21 cellular contexts compared by ENCODE assay signal in the genomic region with DNA sequence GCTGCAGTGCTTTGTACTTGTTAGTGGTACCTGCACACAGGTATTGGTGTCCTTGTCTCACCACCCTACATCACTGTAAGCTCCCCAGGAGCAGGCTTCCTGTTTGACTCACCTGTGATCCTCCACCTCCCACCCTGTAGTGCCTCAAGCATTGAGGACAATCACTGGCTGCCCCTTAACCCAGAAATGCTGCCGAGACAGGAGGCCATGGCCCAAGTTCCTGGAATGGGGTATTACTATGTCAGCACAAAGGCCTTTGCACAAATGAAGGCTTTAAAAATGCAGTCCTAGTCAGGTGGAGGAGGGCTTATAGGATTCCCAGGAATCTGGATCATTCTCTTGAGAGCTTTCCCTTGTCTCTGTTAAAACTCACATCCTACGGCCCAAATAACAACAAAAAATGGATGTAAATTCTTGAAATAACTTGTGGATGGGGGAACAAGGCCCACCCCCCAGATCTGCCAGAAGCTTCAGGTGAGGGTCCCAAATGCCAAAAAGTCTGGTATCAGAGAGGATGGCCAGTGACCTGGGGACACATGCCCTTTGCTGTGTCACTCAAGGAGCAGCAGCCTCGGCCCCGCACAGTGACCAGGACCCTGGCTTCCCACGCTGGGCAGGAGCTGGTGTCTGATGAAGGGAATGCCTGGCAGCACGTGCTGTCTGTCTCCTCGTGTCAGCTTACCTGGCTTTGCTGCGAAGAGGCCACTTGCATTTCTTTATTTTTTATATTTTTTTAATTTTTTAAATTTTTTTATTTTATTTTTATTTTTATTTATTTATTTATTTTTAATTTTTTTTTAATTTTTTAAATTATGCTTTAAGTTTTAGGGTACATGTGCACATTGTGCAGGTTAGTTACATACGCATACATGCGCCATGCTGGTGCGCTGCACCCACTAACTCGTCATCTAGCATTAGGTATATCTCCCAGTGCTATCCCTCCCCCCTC. TPM values are rescaled to one million over a fixed set of nuclear protein-coding genes. Genes with fewer than 3 reads are reported as not detected.
"Had no signal": no experiment of that assay in that cellular context is flagged by ENCODE, and none has a peak within 500 bp of the region (broad histone marks: within the 10 kb centered on the region; RNA-seq: fewer than 3 reads in every experiment).

No MANE protein-coding gene starts in this region.

- ATAC-seq: HepG2 had no signal

- H3K9ac ChIP-seq: SK-N-SH had no signal

- DNase-seq: IMR-90, Karpas-422, KG1, MM.1S, NCI-H1092 treated with DMSO at 0.1 percent for 48 hours, NCI-H1436, NCI-H1694, NCI-H187 treated with DMSO at 0.1 percent for 48 hours, NCI-H2029 treated with DMSO at 0.1 percent for 48 hours, NCI-H524 treated with DMSO at 0.1 percent for 48 hours, NCI-H69, NCI-H774, RPMI8226, SHP77, SK-N-SH, SW 1271 had no signal

- FAIRE-seq: HepG2, RCC 7860 had no signal

- H3K9me3 ChIP-seq: SK-N-SH had no signal

- H3K4me2 ChIP-seq: SK-N-SH had no signal

RNA-seq across cellular contexts. Expression of a gene that starts 3.7 kb away (rescaled TPM):
- total RNA-seq: HepG2, HT1080, IMR-90, NCI-H460, SK-MEL-5 had no signal
- polyA plus RNA-seq: HepG2, SK-N-SH had no signal
